In genomic region chr12:11812558-11813421, GRCh38 we compare ENCODE assay signal across 8 cellular contexts.
A peak's percentile ranks its signal among the peaks of the same experiment; 100 is the strongest.
DNase-seq lines count a peak whose midpoint lies in the region; ATAC-seq and TF ChIP-seq lines count a peak whose summit lies in the region.

No MANE protein-coding gene starts in this region.

- ATAC-seq in GM18511 (IDR thresholded peaks at IDR 0.05; ENCODE audit: unreplicated experiment), result peak; percentile 88
- peak; percentile 52 for ATAC-seq in HG03095 (IDR thresholded peaks at IDR 0.05; ENCODE audit: unreplicated experiment)
- ATAC-seq in upper lobe of right lung, result peak; percentile 66
- no peak for ATAC-seq in GM18867 (IDR thresholded peaks at IDR 0.05; ENCODE audit: unreplicated experiment)

- peak overlapping the region; percentile 77 for H3K9ac ChIP-seq in OCI-LY1 (ENCODE audit: low read length)

- H3K4me1 ChIP-seq in OCI-LY1 (ENCODE audit: insufficient read depth, low read length, severe bottlenecking), result peaks cover 80% of the 10 kb centered on the region
- peaks cover 43% of the 10 kb centered on the region for H3K4me1 ChIP-seq in upper lobe of right lung

- no peaks in the 10 kb centered on the region for H3K9me2 ChIP-seq in OCI-LY1 (ENCODE audit: low read depth, low read length)

- no peaks in the 10 kb centered on the region for H3K79me2 ChIP-seq in OCI-LY1 (ENCODE audit: insufficient read depth, low read length)

- H3K36me3 ChIP-seq in OCI-LY1 (ENCODE audit: insufficient read depth, low read length) (no peaks in the 10 kb centered on the region), upper lobe of right lung (no peaks in the 10 kb centered on the region)

- no peak overlapping the region for H2AFZ ChIP-seq in OCI-LY1 (ENCODE audit: low read length)

- peak overlapping the region; percentile 21 for H3K4me3 ChIP-seq in AG09309 (ENCODE audit: control insufficient read depth, low read depth, low read length)
- H3K4me3 ChIP-seq in OCI-LY1 (ENCODE audit: low read depth, low read length, poor library complexity, severe bottlenecking), result peak overlapping the region; percentile 51
- peak overlapping the region; percentile 13 for H3K4me3 ChIP-seq in upper lobe of right lung

- no peaks in the 10 kb centered on the region for H3F3A ChIP-seq in OCI-LY1 (ENCODE audit: insufficient read depth, low read length)

- peak overlapping the region; percentile 79 for H3K4me2 ChIP-seq in OCI-LY1 (ENCODE audit: low read length)

- H3K27ac ChIP-seq in OCI-LY1 (ENCODE audit: low read depth, low read length, poor library complexity, severe bottlenecking) (peak overlapping the region; percentile 96), upper lobe of right lung (peak overlapping the region; percentile 78)

- no peaks in the 10 kb centered on the region for H4K20me1 ChIP-seq in OCI-LY1 (ENCODE audit: insufficient read depth, low read length)

- no peaks in the 10 kb centered on the region for H3K27me3 ChIP-seq in OCI-LY1 (ENCODE audit: insufficient read depth, low read length)
- no peaks in the 10 kb centered on the region for H3K27me3 ChIP-seq in upper lobe of right lung

- DNase-seq in AG09309 (ENCODE audit: low read depth), result no peak
- peak; percentile 52 for DNase-seq in dermis blood vessel endothelial cell
- DNase-seq in middle frontal gyrus (ENCODE audit: extremely low spot score, low spot score), result peak; percentile 24
- DNase-seq in upper lobe of right lung, result no peak

- TF ChIP-seq CTCF in AG09309 (IDR thresholded peaks at IDR 0.05; ENCODE audit: control insufficient read depth, insufficient read depth, low read depth, low read length, missing control alignments) (peak; percentile 9), OCI-LY1 (IDR thresholded peaks at IDR 0.05; ENCODE audit: low read length) (no peak; the same call in 1 of the 2 replicates), upper lobe of right lung (IDR thresholded peaks at IDR 0.05) (no peak)

- intact Hi-C loops in upper lobe of right lung (cut with DNase I), result no loop called here

- no peaks in the 10 kb centered on the region for H3K9me3 ChIP-seq in OCI-LY1 (ENCODE audit: low read length)
- no peaks in the 10 kb centered on the region for H3K9me3 ChIP-seq in upper lobe of right lung

Comparison
In these comparisons a context has a peak if more than half of its experiments do, and no peak if none do; other contexts are left out.
1. DNase-seq: peak in dermis blood vessel endothelial cell (single experiment) and middle frontal gyrus (single experiment); none in AG09309 (single experiment) and upper lobe of right lung (single experiment).
2. Peak in every context shown above with its lines, with median percentiles within 50 percentile points of each other: H3K4me3 ChIP-seq.